Comparison of ENCODE assay signal across 8 cellular contexts in the genomic region with DNA sequence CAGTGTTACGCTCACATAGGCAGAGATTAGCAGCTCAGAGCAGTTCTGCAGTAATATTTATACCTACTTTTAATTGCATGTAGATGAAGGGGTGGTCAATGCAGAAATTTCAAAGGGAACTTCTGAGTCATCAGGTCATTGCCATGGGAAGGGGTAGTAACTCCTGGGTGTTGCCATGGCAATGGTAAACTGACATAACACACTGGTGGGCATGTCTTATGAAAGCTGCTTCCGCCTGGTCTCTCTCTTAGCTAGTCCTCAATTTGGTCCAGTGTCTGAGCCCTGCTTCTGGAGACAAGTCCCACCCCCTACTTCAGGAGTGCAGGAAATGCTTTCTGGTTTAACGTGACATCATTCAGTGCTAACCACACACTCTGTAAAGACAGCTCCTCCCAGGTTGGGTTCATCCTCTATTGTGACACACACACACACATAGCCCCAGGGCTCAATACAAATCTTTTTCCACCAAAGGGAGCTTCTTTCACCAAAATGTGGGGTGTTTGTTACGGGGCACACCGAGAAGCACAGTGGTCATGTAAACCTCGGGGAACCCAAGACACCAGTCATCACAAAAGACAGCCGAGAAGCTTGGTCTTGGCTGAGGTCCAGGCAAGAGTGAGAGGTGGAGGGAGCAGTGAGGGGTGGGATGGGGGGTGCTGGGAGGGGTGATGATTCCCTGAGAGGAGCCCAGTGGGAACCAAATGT.
A peak's percentile ranks its signal among the peaks of the same experiment; 100 is the strongest.
DNase-seq lines count a peak whose midpoint lies in the region; ATAC-seq, FAIRE-seq and TF ChIP-seq lines count a peak whose summit lies in the region.

No MANE protein-coding gene starts in this region.

- no peaks in the 10 kb centered on the region for H3K9me3 Mint-ChIP-seq in CD8-positive, alpha-beta memory T cell
- no peaks in the 10 kb centered on the region for H3K9me3 Mint-ChIP-seq in T-helper 2 cell treated with Interferon-gamma antibody and Interleukin-4, amounts not matched to agents 5 μg/mL and 100 μg/mL, for 36 hours
- H3K9me3 Mint-ChIP-seq in central memory CD8-positive, alpha-beta T cell: no peaks in the 10 kb centered on the region

- H3K4me1 ChIP-seq in CD8-positive, alpha-beta memory T cell (ENCODE audit: insufficient read depth, low read length): peaks cover 17% of the 10 kb centered on the region
- peaks cover 0 to 6% (median 0%) of the 10 kb centered on the region in 3 donors for H3K4me1 ChIP-seq in pancreas

- peak; percentile 45 to 89 (median 66) for DNase-seq in CD8-positive, alpha-beta memory T cell
- DNase-seq in HK-2 (ENCODE audit: unreplicated experiment): peak; percentile 38
- peak; percentile 41 for DNase-seq in T-helper 2 cell treated with Interferon-gamma antibody and Interleukin-4, amounts not matched to agents 5 μg/mL and 100 μg/mL, for 36 hours (ENCODE audit: low spot score)
- DNase-seq in central memory CD8-positive, alpha-beta T cell (ENCODE audit: low spot score in 2 of 2): peak; percentile 29 to 74
- no peak for DNase-seq in pancreas
- no peak for DNase-seq in hippocampal formation (lab: John Stamatoyannopoulos, UW)
- DNase-seq in globus pallidus (ENCODE audit: low spot score): no peak

- POLR2A ChIA-PET in CD8-positive, alpha-beta memory T cell (lab: Charles Lee): interaction anchor here (0.6 to 1.4 kb wide), 4 partner anchors 73 to 309 kb away, joined by 3 to 20 read pairs (median 8); a partner anchor contains a TSS

- TF ChIP-seq CTCF in pancreas (IDR thresholded peaks at IDR 0.05): no peak

- no peaks in the 10 kb centered on the region for H3K36me3 ChIP-seq in CD8-positive, alpha-beta memory T cell (ENCODE audit: insufficient read depth, low read length)
- H3K36me3 ChIP-seq in pancreas: no peaks in the 10 kb centered on the region

- peaks cover 0 to 8% of the 10 kb centered on the region in 2 donors for H3K27me3 Mint-ChIP-seq in CD8-positive, alpha-beta memory T cell
- peaks cover 34% of the 10 kb centered on the region for H3K27me3 Mint-ChIP-seq in T-helper 2 cell treated with Interferon-gamma antibody and Interleukin-4, amounts not matched to agents 5 μg/mL and 100 μg/mL, for 36 hours (ENCODE audit: low read depth)
- H3K27me3 Mint-ChIP-seq in central memory CD8-positive, alpha-beta T cell: peaks cover 2% of the 10 kb centered on the region

- H3K9me3 ChIP-seq in CD8-positive, alpha-beta memory T cell (ENCODE audit: low read length): no peaks in the 10 kb centered on the region
- no peaks in the 10 kb centered on the region for H3K9me3 ChIP-seq in pancreas

- peak overlapping the region; percentile 4 for H3K4me3 ChIP-seq in CD8-positive, alpha-beta memory T cell (ENCODE audit: low read length)
- H3K4me3 ChIP-seq in pancreas: no peak overlapping the region

- peak overlapping the region in 3 of 7 donors; percentile 65 to 74 (median 73) for H3K4me3 Mint-ChIP-seq in CD8-positive, alpha-beta memory T cell
- peak overlapping the region; percentile 74 for H3K4me3 Mint-ChIP-seq in T-helper 2 cell treated with Interferon-gamma antibody and Interleukin-4, amounts not matched to agents 5 μg/mL and 100 μg/mL, for 36 hours
- peak overlapping the region; percentile 23 for H3K4me3 Mint-ChIP-seq in central memory CD8-positive, alpha-beta T cell

- no peak overlapping the region for H3K27ac ChIP-seq in CD8-positive, alpha-beta memory T cell (ENCODE audit: low read depth, low read length)
- peak overlapping the region in 2 of 4 donors; percentile 2 to 3 for H3K27ac ChIP-seq in pancreas

- peak; percentile 75 for ATAC-seq in GM19463 (IDR thresholded peaks at IDR 0.05; ENCODE audit: unreplicated experiment)
- ATAC-seq in central memory CD8-positive, alpha-beta T cell (replicated peaks; ENCODE audit: extremely low read depth, poor library complexity, severe bottlenecking): peak; percentile 98
- peak in 3 of 4 donors; percentile 51 to 79 (median 73) for ATAC-seq in pancreas

- FAIRE-seq in pancreas (lab: Jason Lieb, UNC): no peak

- WGBS in pancreas, 2 donors: 88 to 92% methylated on average over 7 of the region's 7 CpGs

- CTCF ChIA-PET in CD8-positive, alpha-beta memory T cell (lab: Charles Lee): interaction anchor here (0.8 to 1.7 kb wide), 7 partner anchors 16 to 572 kb away, joined by 3 to 6 read pairs (median 3); a partner anchor contains a TSS

- no peaks in the 10 kb centered on the region for H3K27me3 ChIP-seq in CD8-positive, alpha-beta memory T cell (ENCODE audit: insufficient read depth, low read length, poor library complexity, severe bottlenecking)
- no peaks in the 10 kb centered on the region for H3K27me3 ChIP-seq in pancreas

- intact Hi-C loops in pancreas (cut with DNase I): no loop called here

- no peaks in the 10 kb centered on the region for H3K36me3 Mint-ChIP-seq in CD8-positive, alpha-beta memory T cell
- no peaks in the 10 kb centered on the region for H3K36me3 Mint-ChIP-seq in T-helper 2 cell treated with Interferon-gamma antibody and Interleukin-4, amounts not matched to agents 5 μg/mL and 100 μg/mL, for 36 hours (ENCODE audit: low read depth)
- H3K36me3 Mint-ChIP-seq in central memory CD8-positive, alpha-beta T cell (ENCODE audit: insufficient read depth): peaks cover 7% of the 10 kb centered on the region

- H3K4me1 Mint-ChIP-seq in CD8-positive, alpha-beta memory T cell: peaks cover 16 to 27% (median 20%) of the 10 kb centered on the region in 3 donors
- peaks cover 18% of the 10 kb centered on the region for H3K4me1 Mint-ChIP-seq in T-helper 2 cell treated with Interferon-gamma antibody and Interleukin-4, amounts not matched to agents 5 μg/mL and 100 μg/mL, for 36 hours (ENCODE audit: low read depth)
- peaks cover 21% of the 10 kb centered on the region for H3K4me1 Mint-ChIP-seq in central memory CD8-positive, alpha-beta T cell

- H3K27ac Mint-ChIP-seq in CD8-positive, alpha-beta memory T cell: peak overlapping the region; percentile 15 to 95 (median 88)
- peak overlapping the region; percentile 88 for H3K27ac Mint-ChIP-seq in T-helper 2 cell treated with Interferon-gamma antibody and Interleukin-4, amounts not matched to agents 5 μg/mL and 100 μg/mL, for 36 hours
- H3K27ac Mint-ChIP-seq in central memory CD8-positive, alpha-beta T cell (ENCODE audit: low read depth): peak overlapping the region; percentile 77

Comparison
In these comparisons a context has a peak if more than half of its experiments do, and no peak if none do; other contexts are left out.
1. DNase-seq: peak in CD8-positive, alpha-beta memory T cell (5 of 5), HK-2 (single experiment), T-helper 2 cell treated with Interferon-gamma antibody and Interleukin-4, amounts not matched to agents 5 μg/mL and 100 μg/mL, for 36 hours (single experiment) and central memory CD8-positive, alpha-beta T cell (2 of 2); none in pancreas (0 of 6), hippocampal formation (0 of 2) and globus pallidus (single experiment).
2. Peak in every context shown above with its lines, with median percentiles within 50 percentile points of each other: H3K27ac Mint-ChIP-seq and ATAC-seq.